In genomic region chr4:74397748-74398426, GRCh38 we compare ENCODE assay signal across 8 cellular contexts. TPM values are rescaled to one million over a fixed set of nuclear protein-coding genes. Genes with fewer than 3 reads are reported as not detected.
A peak's percentile ranks its signal among the peaks of the same experiment; 100 is the strongest.
DNase-seq lines count a peak whose midpoint lies in the region; ATAC-seq and TF ChIP-seq lines count a peak whose summit lies in the region.

No MANE protein-coding gene starts in this region.

- H4K20me1 ChIP-seq in SU-DHL-6 (ENCODE audit: low read depth, low read length): no peaks in the 10 kb centered on the region

- no peak for TF ChIP-seq CTCF in BJ (IDR thresholded peaks at IDR 0.05; ENCODE audit: insufficient read depth, low read depth, low read length)
- TF ChIP-seq CTCF in SU-DHL-6 (IDR thresholded peaks at IDR 0.05; ENCODE audit: insufficient read depth, low read length, poor library complexity, severe bottlenecking): no peak
- TF ChIP-seq CTCF in left lung (IDR thresholded peaks at IDR 0.05): no peak
- no peak for TF ChIP-seq CTCF in adrenal gland (IDR thresholded peaks at IDR 0.05)

- H3K27me3 ChIP-seq in BJ (ENCODE audit: control insufficient read depth, insufficient read depth, low read length) (no peaks in the 10 kb centered on the region), SU-DHL-6 (ENCODE audit: low read length) (no peaks in the 10 kb centered on the region), left lung (no peaks in the 10 kb centered on the region), adrenal gland (no peaks in the 10 kb centered on the region)

- POLR2A ChIA-PET in BJ (lab: Charles Lee): no interaction called here

- no peak for TF ChIP-seq POLR2A in adrenal gland (IDR thresholded peaks at IDR 0.05)

- CTCF ChIA-PET in BJ (lab: Yijun Ruan, JAX): no interaction called here

- H3K27ac ChIP-seq in SU-DHL-6 (ENCODE audit: low read depth, low read length) (no peak overlapping the region), left lung (peak overlapping the region in 1 of 2 donors; percentile 13), adrenal gland (peak overlapping the region in 1 of 5 donors; percentile 25)

- DNase-seq in BJ (ENCODE audit: low read depth): no peak
- no peak for DNase-seq in left lung
- DNase-seq in NCI-H1436 treated with DMSO at 0.1 percent for 48 hours (lab: John Stamatoyannopoulos, UW): no peak
- no peak for DNase-seq in NCI-H2227 (lab: John Stamatoyannopoulos, UW; ENCODE audit: unreplicated experiment)
- no peak for DNase-seq in islet precursor cell
- DNase-seq in adrenal gland: no peak

- H3K4me2 ChIP-seq in SU-DHL-6 (ENCODE audit: low read depth, low read length, poor library complexity, severe bottlenecking): peak overlapping the region; percentile 59

- H3K9me3 ChIP-seq in SU-DHL-6 (ENCODE audit: insufficient read depth, low read length) (no peaks in the 10 kb centered on the region), left lung (no peaks in the 10 kb centered on the region), adrenal gland (replicated peaks in 1 of 3) (no peaks in the 10 kb centered on the region)

- H3K4me1 ChIP-seq in left lung (no peaks in the 10 kb centered on the region), adrenal gland (replicated peaks in 1 of 2) (no peaks in the 10 kb centered on the region)

- peak overlapping the region; percentile 14; the same call in 1 of the 2 replicates for H3K4me3 ChIP-seq in BJ (ENCODE audit: low read depth, low read length)
- peak overlapping the region; percentile 38 for H3K4me3 ChIP-seq in SU-DHL-6 (ENCODE audit: insufficient read depth, low read length, poor library complexity, severe bottlenecking)
- peak overlapping the region; percentile 15 to 36 for H3K4me3 ChIP-seq in left lung
- peak overlapping the region in 1 of 4 donors; percentile 3 for H3K4me3 ChIP-seq in adrenal gland

- intact Hi-C loops in left lung (cut with DNase I): no loop called here
- intact Hi-C loops in adrenal gland (cut with DNase I): no loop called here

- no peak overlapping the region for H2AFZ ChIP-seq in SU-DHL-6 (ENCODE audit: low read depth, low read length, severe bottlenecking)

- H3K36me3 ChIP-seq in BJ (ENCODE audit: control insufficient read depth, insufficient read depth, low read length): no peaks in the 10 kb centered on the region
- H3K36me3 ChIP-seq in SU-DHL-6 (ENCODE audit: low read length): no peaks in the 10 kb centered on the region
- H3K36me3 ChIP-seq in left lung: no peaks in the 10 kb centered on the region
- no peaks in the 10 kb centered on the region for H3K36me3 ChIP-seq in adrenal gland (replicated peaks in 1 of 2)

- H3K79me2 ChIP-seq in SU-DHL-6 (ENCODE audit: insufficient read depth, low read length): no peaks in the 10 kb centered on the region

- 53 to 60% (median 57%) methylated on average over 6 of the region's 6 CpGs for WGBS in adrenal gland, 4 donors

- ATAC-seq in GM21381 (IDR thresholded peaks at IDR 0.05; ENCODE audit: unreplicated experiment) (peak; percentile 41), left lung (peak; percentile 46)

- H3K9ac ChIP-seq in SU-DHL-6 (ENCODE audit: low read length): peak overlapping the region; percentile 32

- no peaks in the 10 kb centered on the region for H3K9me2 ChIP-seq in SU-DHL-6 (replicated peaks; ENCODE audit: insufficient read depth, low read length)

- no peaks in the 10 kb centered on the region for H3F3A ChIP-seq in SU-DHL-6 (ENCODE audit: insufficient read depth)

RNA-seq across cellular contexts. Expression of gene EREG, which starts 32.9 kb away (rescaled TPM):
- 0.40 and 0.48 TPM in 2 replicates for polyA plus RNA-seq in BJ (2011; rRNA removed)
- polyA minus RNA-seq in BJ (2011; rRNA and poly(A)+ RNA removed): 0.28 and 0.72 TPM in 2 replicates
- 1 to 10 TPM in 1 of 2 donors, under 1 TPM in 1; 0.68 to 3.6 TPM for total RNA-seq in left lung
- 1 to 10 TPM in 1 of 8 donors, under 1 TPM in 2, not detected in 5; 0.18 to 1.4 (median 0.42) TPM for total RNA-seq in adrenal gland
- polyA plus RNA-seq in adrenal gland: under 1 TPM in 1 of 3 donors, not detected in 2; 0.08 TPM

RNA-seq across cellular contexts. Expression of gene AREG, which starts 47.0 kb away (rescaled TPM):
- polyA plus RNA-seq in BJ (2011; rRNA removed) (0.07 and 0.33 TPM in 2 replicates), adrenal gland (1 to 10 TPM in 1 of 3 donors, under 1 TPM in 2; 0.32 to 4.5 (median 0.98) TPM)
- not detected in 2 replicates for polyA minus RNA-seq in BJ (2011; rRNA and poly(A)+ RNA removed)
- total RNA-seq in left lung (100 to 1,000 TPM in 1 of 2 donors, 10 to 100 TPM in 1; 16.8 to 130 TPM), adrenal gland (1 to 10 TPM in 3 of 8 donors, under 1 TPM in 3, not detected in 2; 0.42 to 4.8 (median 1.5) TPM)
